In genomic region chr10:3749597-3750351, GRCh38 we compare ENCODE assay signal across 9 cellular contexts. TPM values are rescaled to one million over a fixed set of nuclear protein-coding genes. Genes with fewer than 3 reads are reported as not detected.
DNase-seq lines count a peak whose midpoint lies in the region; ATAC-seq, FAIRE-seq and TF ChIP-seq lines count a peak whose summit lies in the region.
"Had no signal": no experiment of that assay in that cellular context is flagged by ENCODE, and none has a peak within 500 bp of the region (broad histone marks: within the 10 kb centered on the region; RNA-seq: fewer than 3 reads in every experiment).

No MANE protein-coding gene starts in this region.

- H3K4me1 ChIP-seq in kidney (ENCODE audit: control insufficient read depth in 1 of 2, insufficient read depth in 1 of 2, low read depth in 1 of 2, low read length in 2 of 2): peaks cover 9 to 11% of the 10 kb centered on the region in 2 donors

- POLR2A ChIA-PET in activated B cell treated with CpG ODN at 0.5 μM for 24 hours (lab: Charles Lee): interaction anchor here (0.5 to 1.7 kb wide), 7 partner anchors 8 to 577 kb away, joined by 3 to 11 read pairs (median 5); partner anchors contain the start of genes KLF6 and PITRM1

- TF ChIP-seq CTCF in activated B cell treated with CpG ODN at 0.5 μM for 24 hours (IDR thresholded peaks at IDR 0.05) (no peak), kidney (IDR thresholded peaks at IDR 0.05; ENCODE audit: borderline replicate concordance, extremely low read depth, insufficient read depth) (no peak)

- no peaks in the 10 kb centered on the region for H3K27me3 Mint-ChIP-seq in activated CD4-positive, alpha-beta T cell treated with anti-CD3 and anti-CD28 coated beads, Interleukin-2, amount 10 ng/mL, durations not matched to agents 24 days and 14 days
- H3K27me3 Mint-ChIP-seq in activated B cell treated with CpG ODN at 0.5 μM for 24 hours: no peaks in the 10 kb centered on the region

- ATAC-seq in activated B cell treated with CpG ODN at 0.5 μM for 24 hours (ENCODE audit: low read depth) (peak; percentile 37), HG03175 (IDR thresholded peaks at IDR 0.05; ENCODE audit: unreplicated experiment) (no peak), GM19035 (IDR thresholded peaks at IDR 0.05; ENCODE audit: unreplicated experiment) (no peak)

- no peaks in the 10 kb centered on the region for H3K9me3 ChIP-seq in kidney (ENCODE audit: control insufficient read depth in 1 of 2, low read length in 2 of 2)

- CTCF ChIA-PET in activated B cell treated with CpG ODN at 0.5 μM for 24 hours (lab: Charles Lee): interaction anchor here (0.6 kb wide), 1 partner anchor 21 kb away, joined by 4 read pairs; no protein-coding TSS in a partner anchor

- H3K4me3 ChIP-seq in kidney (ENCODE audit: low read length in 2 of 2): peak overlapping the region; percentile 10 to 40
- H3K4me3 ChIP-seq in H7 (ENCODE audit: insufficient read depth, low read depth, low read length): no peak overlapping the region

- H3K9me3 Mint-ChIP-seq in activated CD4-positive, alpha-beta T cell treated with anti-CD3 and anti-CD28 coated beads, Interleukin-2, amount 10 ng/mL, durations not matched to agents 24 days and 14 days: peaks cover 4% of the 10 kb centered on the region
- no peaks in the 10 kb centered on the region for H3K9me3 Mint-ChIP-seq in activated B cell treated with CpG ODN at 0.5 μM for 24 hours

- H3K27me3 ChIP-seq in H7 (ENCODE audit: control insufficient read depth, insufficient read depth, low read length): no peaks in the 10 kb centered on the region

- no peak overlapping the region for H3K27ac Mint-ChIP-seq in activated CD4-positive, alpha-beta T cell treated with anti-CD3 and anti-CD28 coated beads, Interleukin-2, amount 10 ng/mL, durations not matched to agents 24 days and 14 days
- peak overlapping the region; percentile 26 for H3K27ac Mint-ChIP-seq in activated B cell treated with CpG ODN at 0.5 μM for 24 hours

- no peak for FAIRE-seq in kidney (lab: Jason Lieb, UNC)

- intact Hi-C loops in activated CD4-positive, alpha-beta T cell treated with anti-CD3 and anti-CD28 coated beads, Interleukin-2, amount 10 ng/mL, durations not matched to agents 24 days and 14 days (cut with micrococcal nuclease): no loop called here
- intact Hi-C loops in activated B cell treated with CpG ODN at 0.5 μM for 24 hours (cut with micrococcal nuclease) (loop anchor here (10.0 kb wide), 1 partner anchor 95 kb away; no protein-coding TSS in a partner anchor), kidney (cut with DNase I) (no loop called here)

- peak; percentile 53 for DNase-seq in activated CD4-positive, alpha-beta T cell treated with anti-CD3 and anti-CD28 coated beads, Interleukin-2, amount 10 ng/mL, durations not matched to agents 24 days and 14 days
- DNase-seq in activated CD4-positive, alpha-beta T cell treated with anti-CD3 and anti-CD28 coated beads for 48 hours: no peak
- DNase-seq in activated B cell treated with CpG ODN at 0.5 μM for 24 hours (no peak), kidney (no peak), superior temporal gyrus (ENCODE audit: extremely low spot score) (peak; percentile 57), H7 (no peak)
- DNase-seq: DND-41 had no signal

- no peaks in the 10 kb centered on the region for H3K36me3 ChIP-seq in kidney (ENCODE audit: control insufficient read depth in 1 of 2, insufficient read depth in 2 of 2, low read length in 2 of 2)
- no peaks in the 10 kb centered on the region for H3K36me3 ChIP-seq in H7 (replicated peaks; ENCODE audit: control insufficient read depth, insufficient read depth, low read length)

- H3K9ac ChIP-seq in kidney (ENCODE audit: low read length in 2 of 2): peak overlapping the region in 1 of 2 donors; percentile 70

- peaks cover 12% of the 10 kb centered on the region for H3K4me1 Mint-ChIP-seq in activated CD4-positive, alpha-beta T cell treated with anti-CD3 and anti-CD28 coated beads, Interleukin-2, amount 10 ng/mL, durations not matched to agents 24 days and 14 days
- H3K4me1 Mint-ChIP-seq in activated B cell treated with CpG ODN at 0.5 μM for 24 hours: peaks cover 22% of the 10 kb centered on the region

- no peak overlapping the region for H3K4me3 Mint-ChIP-seq in activated CD4-positive, alpha-beta T cell treated with anti-CD3 and anti-CD28 coated beads, Interleukin-2, amount 10 ng/mL, durations not matched to agents 24 days and 14 days
- peak overlapping the region; percentile 69 for H3K4me3 Mint-ChIP-seq in activated B cell treated with CpG ODN at 0.5 μM for 24 hours

- H3K36me3 Mint-ChIP-seq in activated CD4-positive, alpha-beta T cell treated with anti-CD3 and anti-CD28 coated beads, Interleukin-2, amount 10 ng/mL, durations not matched to agents 24 days and 14 days (ENCODE audit: low read depth): no peaks in the 10 kb centered on the region
- no peaks in the 10 kb centered on the region for H3K36me3 Mint-ChIP-seq in activated B cell treated with CpG ODN at 0.5 μM for 24 hours (ENCODE audit: low read depth)

- peak overlapping the region; percentile 34 to 68 for H3K27ac ChIP-seq in kidney (ENCODE audit: low read depth in 2 of 2, low read length in 2 of 2)

RNA-seq across cellular contexts. Expression of gene KLF6, which starts 35.2 kb away (rescaled TPM):
- 116 and 127 TPM in 2 replicates for total RNA-seq in activated CD4-positive, alpha-beta T cell treated with anti-CD3 and anti-CD28 coated beads, Interleukin-2, amount 10 ng/mL, durations not matched to agents 24 days and 14 days
- 134 and 151 TPM in 2 replicates for total RNA-seq in activated B cell treated with CpG ODN at 0.5 μM for 24 hours
- 230 TPM for total RNA-seq in kidney
- 27.8 TPM for polyA plus RNA-seq in kidney (ENCODE audit: insufficient read depth, low read depth, low replicate concordance)
- total RNA-seq in H7 (2014; rRNA removed; shearing (Covaris generic)): 7.6 and 9.8 TPM in 2 replicates

Comparison
In these comparisons a context has a peak if more than half of its experiments do, and no peak if none do; other contexts are left out.
1. DNase-seq: peak in activated CD4-positive, alpha-beta T cell treated with anti-CD3 and anti-CD28 coated beads, Interleukin-2, amount 10 ng/mL, durations not matched to agents 24 days and 14 days (single experiment) and superior temporal gyrus (single experiment); none in activated CD4-positive, alpha-beta T cell treated with anti-CD3 and anti-CD28 coated beads for 48 hours (single experiment), activated B cell treated with CpG ODN at 0.5 μM for 24 hours (single experiment), kidney (single experiment) and H7 (single experiment).
2. RNA of gene KLF6, which starts 35.2 kb away (total RNA-seq): 230 TPM in kidney (single experiment), 134 to 151 TPM in activated B cell treated with CpG ODN at 0.5 μM for 24 hours and 116 to 127 TPM in activated CD4-positive, alpha-beta T cell treated with anti-CD3 and anti-CD28 coated beads, Interleukin-2, amount 10 ng/mL, durations not matched to agents 24 days and 14 days; 7.6 to 9.8 TPM in H7; every median in the first group is over 10 times any median in the second.